8 cellular contexts compared by ENCODE assay signal in the genomic region with DNA sequence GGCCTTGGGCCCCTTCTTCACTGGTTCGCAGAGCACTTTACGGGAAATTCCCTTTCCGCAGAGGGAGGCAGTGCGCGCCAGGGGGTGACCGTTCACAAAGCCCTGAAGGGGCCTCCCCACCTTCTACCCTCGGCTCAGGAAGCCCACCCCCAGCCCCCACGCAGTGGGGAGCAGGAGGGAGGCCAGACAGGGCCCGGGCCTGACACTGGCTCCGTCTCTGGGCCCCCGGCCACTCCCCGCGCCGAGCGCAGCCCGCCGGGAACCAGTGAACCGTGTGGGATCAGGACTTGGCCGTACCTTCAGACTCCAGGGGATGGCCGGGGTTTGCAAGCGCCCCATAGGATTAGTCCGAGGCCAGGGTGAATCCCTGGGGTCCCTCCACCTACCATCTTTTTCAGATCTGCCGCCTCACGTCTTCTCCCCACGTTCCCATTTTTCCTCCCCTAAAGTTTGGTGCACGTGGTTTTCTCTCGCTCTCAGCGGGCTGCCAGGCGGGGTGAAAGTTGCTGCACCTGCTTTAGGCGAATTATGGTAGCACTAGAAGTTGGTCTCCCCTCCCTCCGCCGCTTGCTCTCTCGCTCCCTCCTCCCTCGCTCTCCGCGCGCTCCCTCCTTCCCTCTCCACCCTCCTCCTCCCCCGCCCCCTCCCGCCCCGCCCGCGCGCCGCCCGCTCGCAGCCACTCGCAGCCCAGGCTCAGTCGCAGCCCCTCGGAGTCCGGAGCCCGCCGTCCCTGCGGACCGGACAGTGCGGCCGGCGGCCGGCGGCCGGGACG. TPM values are rescaled to one million over a fixed set of nuclear protein-coding genes. Genes with fewer than 3 reads are reported as not detected.
DNase-seq lines count a peak whose midpoint lies in the region; ATAC-seq and TF ChIP-seq lines count a peak whose summit lies in the region.

A gene with protein sequence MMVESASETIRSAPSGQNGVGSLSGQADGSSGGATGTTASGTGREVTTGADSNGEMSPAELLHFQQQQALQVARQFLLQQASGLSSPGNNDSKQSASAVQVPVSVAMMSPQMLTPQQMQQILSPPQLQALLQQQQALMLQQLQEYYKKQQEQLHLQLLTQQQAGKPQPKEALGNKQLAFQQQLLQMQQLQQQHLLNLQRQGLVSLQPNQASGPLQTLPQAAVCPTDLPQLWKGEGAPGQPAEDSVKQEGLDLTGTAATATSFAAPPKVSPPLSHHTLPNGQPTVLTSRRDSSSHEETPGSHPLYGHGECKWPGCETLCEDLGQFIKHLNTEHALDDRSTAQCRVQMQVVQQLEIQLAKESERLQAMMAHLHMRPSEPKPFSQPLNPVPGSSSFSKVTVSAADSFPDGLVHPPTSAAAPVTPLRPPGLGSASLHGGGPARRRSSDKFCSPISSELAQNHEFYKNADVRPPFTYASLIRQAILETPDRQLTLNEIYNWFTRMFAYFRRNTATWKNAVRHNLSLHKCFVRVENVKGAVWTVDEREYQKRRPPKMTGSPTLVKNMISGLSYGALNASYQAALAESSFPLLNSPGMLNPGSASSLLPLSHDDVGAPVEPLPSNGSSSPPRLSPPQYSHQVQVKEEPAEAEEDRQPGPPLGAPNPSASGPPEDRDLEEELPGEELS (plus strand): TSS at position 679 of the 772 bp plus-strand sequence. CDS start 19,380 bp downstream, outside the sequence.

- no CpG with 5 or more reads among the region's 61 CpGs for WGBS in H9 (ENCODE audit: extremely low coverage, insufficient read length, low lambda C conversion rate)

- ATAC-seq in foreskin keratinocyte = peak; percentile 89

- H3K9me3 ChIP-seq in ES-I3 (ENCODE audit: control insufficient read depth, insufficient read depth, low read length) (no peaks in the 10 kb centered on the region), H9 (ENCODE audit: control insufficient read depth, low read depth, low read length) (no peaks in the 10 kb centered on the region), MG63 (no peaks in the 10 kb centered on the region), neuron (ENCODE audit: low read length) (no peaks in the 10 kb centered on the region)

- H3K23ac ChIP-seq in H9 (ENCODE audit: insufficient read length, low read depth, low read length) = no peak within 1 kb of the TSS

- H2BK12ac ChIP-seq in H9 (ENCODE audit: insufficient read length, low read depth, low read length) = no peak within 1 kb of the TSS

- H3K4me1 ChIP-seq in ES-I3 (ENCODE audit: insufficient read depth, low read length) (peaks cover 15% of the 10 kb centered on the region), H9 (ENCODE audit: insufficient read depth, low read length) (peaks cover 17% of the 10 kb centered on the region; the same call in 1 of the 2 replicates), foreskin keratinocyte (no peaks in the 10 kb centered on the region), neuron (ENCODE audit: insufficient read depth, low read length) (peaks cover 45% of the 10 kb centered on the region)

- H3K4ac ChIP-seq in H9 (ENCODE audit: low read depth, low read length) = no peak within 1 kb of the TSS

- H4K8ac ChIP-seq in H9 (replicated peaks; ENCODE audit: insufficient read length, low read depth, low read length) = no peak within 1 kb of the TSS

- H3K4me3 Mint-ChIP-seq in H9 = peak within 1 kb of the TSS; percentile 84 to 97

- H2AFZ ChIP-seq in H9 (ENCODE audit: low read length) = no peak within 1 kb of the TSS
- peak within 1 kb of the TSS; percentile 93 for H2AFZ ChIP-seq in neuron (ENCODE audit: low read depth, low read length)

- DNase-seq in H9 (peak; percentile 94), MG63 (peak; percentile 87), SHP77 treated with DMSO at 0.1 percent for 48 hours (lab: John Stamatoyannopoulos, UW) (peak; percentile 56), activated gamma-delta T cell (lab: John Stamatoyannopoulos, UW) (peak; percentile 57), foreskin keratinocyte (peak; percentile 84 to 90), stromal cell of bone marrow (ENCODE audit: low read depth) (peak; percentile 90)

- no peaks in the 10 kb centered on the region; the same call in 1 of the 2 replicates for H3K79me2 ChIP-seq in H9 (ENCODE audit: insufficient read depth, low read length)

- H3K14ac ChIP-seq in H9 (ENCODE audit: insufficient read depth, low read length) = no peak within 1 kb of the TSS

- H3K27ac ChIP-seq in H9 (ENCODE audit: insufficient read length, low read depth, low read length) (no peak within 1 kb of the TSS), foreskin keratinocyte (peak within 1 kb of the TSS; percentile 6)

- peak within 1 kb of the TSS; percentile 60 for H3K4me3 ChIP-seq in MG63
- H3K4me3 ChIP-seq in neuron (ENCODE audit: low read length) = peak within 1 kb of the TSS; percentile 99

- H3K27me3 ChIP-seq in H9 (ENCODE audit: insufficient read depth, low read length) (peaks cover 47% of the 10 kb centered on the region; the same call in 1 of the 2 replicates), MG63 (no peaks in the 10 kb centered on the region), foreskin keratinocyte (no peaks in the 10 kb centered on the region), neuron (ENCODE audit: insufficient read depth, low read length) (no peaks in the 10 kb centered on the region)

- no peak within 1 kb of the TSS for H2AK5ac ChIP-seq in H9 (ENCODE audit: insufficient read length, low read length)

- H3K79me1 ChIP-seq in H9 (ENCODE audit: insufficient read depth, low read depth, low read length, poor library complexity, severe bottlenecking) = no peaks in the 10 kb centered on the region

- H2BK5ac ChIP-seq in H9 (ENCODE audit: insufficient read length, low read length) = no peak within 1 kb of the TSS

- H2BK120ac ChIP-seq in H9 (ENCODE audit: low read depth, low read length, poor library complexity, severe bottlenecking) = no peak within 1 kb of the TSS

- no peaks in the 10 kb centered on the region for H3K9me3 Mint-ChIP-seq in H9

- H3K36me3 ChIP-seq in ES-I3 (ENCODE audit: insufficient read depth, low read length) (no peaks in the 10 kb centered on the region), MG63 (no peaks in the 10 kb centered on the region), neuron (ENCODE audit: insufficient read depth, low read length) (peaks cover 19% of the 10 kb centered on the region)

- H3K23me2 ChIP-seq in H9 (ENCODE audit: insufficient read length, low read depth, low read length, poor library complexity, severe bottlenecking) = peaks cover 20% of the 10 kb centered on the region

- H3K4me2 ChIP-seq in H9 (ENCODE audit: insufficient read depth, insufficient read length, low read length) = peak within 1 kb of the TSS; percentile 76

- H3K27me3 Mint-ChIP-seq in H9 (ENCODE audit: low read depth) = peaks cover 86% of the 10 kb centered on the region

- H3T11ph ChIP-seq in H9 (ENCODE audit: low read length) = no peak within 1 kb of the TSS

- no peak within 1 kb of the TSS for H4K91ac ChIP-seq in H9 (ENCODE audit: insufficient read length, low read depth, low read length)

- H3K36me3 Mint-ChIP-seq in H9 (ENCODE audit: insufficient read depth in 1 of 3, low read depth in 3 of 3) = peaks cover 0 to 3% (median 3%) of the 10 kb centered on the region in 3 experiments; a peak in 3 of 7 replicates

- H3K4me1 Mint-ChIP-seq in H9 = peaks cover 44 to 48% of the 10 kb centered on the region in 2 experiments

- peaks cover under 1% of the 10 kb centered on the region for H4K20me1 ChIP-seq in H9 (ENCODE audit: control insufficient read depth, insufficient read depth, insufficient read length)

- no peak within 1 kb of the TSS for H4K5ac ChIP-seq in H9 (ENCODE audit: insufficient read length, low read depth, low read length)

- H3K9ac ChIP-seq in ES-I3 (ENCODE audit: low read depth, low read length) (peak within 1 kb of the TSS; percentile 75), H9 (ENCODE audit: extremely low read depth, insufficient read length, low read length) (no peak within 1 kb of the TSS)

- H3K56ac ChIP-seq in H9 (ENCODE audit: insufficient read length, low read depth, low read length) = no peak within 1 kb of the TSS

- H2BK20ac ChIP-seq in H9 (ENCODE audit: low read depth, low read length, poor library complexity, severe bottlenecking) = no peak within 1 kb of the TSS

- no peak within 1 kb of the TSS for H3K18ac ChIP-seq in H9 (ENCODE audit: insufficient read length, low read depth, low read length)

- TF ChIP-seq CTCF in H9 (conservative IDR thresholded peaks at IDR 0.05) (no peak), foreskin keratinocyte (conservative IDR thresholded peaks at IDR 0.05) (no peak)

- no peak within 1 kb of the TSS for H2BK15ac ChIP-seq in H9 (ENCODE audit: low read depth, low read length)

- 0 out of 7 replicates have a peak within 1 kb of the TSS, but pooled peaks of 1 of the 3 experiments have one; percentile 14 for H3K27ac Mint-ChIP-seq in H9

RNA-seq across cellular contexts. Expression of the gene that starts here (rescaled TPM):
- 18.2 and 19.0 TPM in 2 replicates for total RNA-seq in H9 (2021)
- total RNA-seq in MG63 (2014; rRNA removed; shearing (Covaris generic); ENCODE audit: low replicate concordance) = 0.53 TPM in 1 of 2 replicates, not detected in the other
- total RNA-seq in foreskin keratinocyte = 8.2 and 8.8 TPM in 2 replicates
- polyA plus RNA-seq in foreskin keratinocyte = 12.2 and 12.5 TPM in 2 replicates

Comparison
In these comparisons a context has a peak if more than half of its experiments do, and no peak if none do; other contexts are left out.
1. Peak in DNase-seq and H3K4me3 ChIP-seq in MG63; RNA of the gene not detected or under 1 TPM.